In the genomic region with DNA sequence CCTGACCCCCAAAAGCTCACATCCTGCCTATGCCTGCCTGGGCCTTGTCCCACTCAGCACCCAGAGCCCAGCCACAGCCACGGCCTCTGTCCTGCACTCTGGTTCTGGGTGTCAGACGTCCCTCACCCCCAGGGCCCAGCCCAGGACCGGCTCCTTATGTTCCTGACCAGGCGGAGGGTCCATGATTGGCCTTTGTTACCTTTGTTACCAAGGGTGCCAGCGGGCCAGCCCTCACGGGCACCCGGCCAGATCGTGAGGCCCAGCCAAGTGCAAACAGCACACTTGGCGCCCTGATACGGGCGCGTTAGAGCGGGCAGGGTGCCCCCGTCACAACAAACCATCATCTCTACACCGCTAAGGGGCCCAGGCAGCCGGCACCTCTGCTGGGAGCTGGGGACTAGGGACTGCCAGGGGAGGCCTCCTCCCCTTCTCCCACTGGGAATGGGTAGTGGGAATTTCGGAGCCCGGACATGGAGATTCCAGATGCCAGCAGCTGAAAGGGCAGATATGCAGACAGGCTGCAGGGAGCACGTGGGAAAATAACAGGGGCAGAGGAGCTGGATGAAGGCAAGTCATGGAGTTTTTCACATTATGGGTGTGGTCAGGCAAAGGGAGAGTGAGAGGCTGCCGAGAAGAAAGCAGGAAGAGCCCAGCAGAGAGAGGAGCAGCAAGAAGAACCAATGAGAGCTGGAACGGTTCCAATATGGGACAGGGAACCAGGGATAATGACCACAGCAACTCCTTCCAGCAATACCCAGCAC, we compare ENCODE assay signal across 8 cellular contexts. TPM values are rescaled to one million over a fixed set of nuclear protein-coding genes. Genes with fewer than 3 reads are reported as not detected.
A peak's percentile ranks its signal among the peaks of the same experiment; 100 is the strongest.
DNase-seq lines count a peak whose midpoint lies in the region; TF ChIP-seq lines count a peak whose summit lies in the region.

No MANE protein-coding gene starts in this region.

- no peak overlapping the region for H3K4me3 ChIP-seq in BLaER1
- no peak overlapping the region for H3K4me3 ChIP-seq in duodenal mucosa (ENCODE audit: low read depth in 1 of 2, low read length in 2 of 2)
- no peak overlapping the region for H3K4me3 ChIP-seq in MG63

- peaks cover 56% of the 10 kb centered on the region for H3K4me1 Mint-ChIP-seq in nephron
- peaks cover 9 to 10% of the 10 kb centered on the region in 2 donors for H3K4me1 Mint-ChIP-seq in immature natural killer cell

- H3K36me3 ChIP-seq in BLaER1 (no peaks in the 10 kb centered on the region), duodenal mucosa (ENCODE audit: control insufficient read depth in 1 of 2, insufficient read depth in 2 of 2, low read length in 2 of 2) (no peaks in the 10 kb centered on the region), MG63 (peaks cover 72% of the 10 kb centered on the region)

- peak overlapping the region; percentile 65 for H3K4me2 ChIP-seq in BLaER1

- H3K27ac Mint-ChIP-seq in nephron, result peak overlapping the region; percentile 34 to 97 (median 74)
- H3K27ac Mint-ChIP-seq in immature natural killer cell, result peak overlapping the region in 2 of 6 donors; percentile 39 to 57

- H3K9ac ChIP-seq in BLaER1 (0 out of 2 replicates have a peak overlapping the region, but pooled peaks have one; percentile 35), duodenal mucosa (ENCODE audit: low read depth in 1 of 2, low read length in 2 of 2) (peak overlapping the region in 1 of 2 donors; percentile 26)

- H3K4me3 Mint-ChIP-seq in nephron (no peak overlapping the region), immature natural killer cell (no peak overlapping the region)

- H3K27ac ChIP-seq in BLaER1 (peak overlapping the region; percentile 66), duodenal mucosa (ENCODE audit: low read depth, low read length) (peak overlapping the region; percentile 38)

- no peaks in the 10 kb centered on the region for H3K27me3 Mint-ChIP-seq in nephron (ENCODE audit: low read depth)
- peaks cover 0 to 3% (median 0%) of the 10 kb centered on the region in 3 donors for H3K27me3 Mint-ChIP-seq in immature natural killer cell (ENCODE audit: low read depth in 3 of 3)

- H3K9me3 ChIP-seq in BLaER1 (no peaks in the 10 kb centered on the region), duodenal mucosa (ENCODE audit: control insufficient read depth in 1 of 2, low read length in 2 of 2) (no peaks in the 10 kb centered on the region), MG63 (no peaks in the 10 kb centered on the region)

- H3K27me3 ChIP-seq in BLaER1 (no peaks in the 10 kb centered on the region), duodenal mucosa (ENCODE audit: control insufficient read depth in 1 of 2, insufficient read depth in 2 of 2, low read length in 2 of 2) (no peaks in the 10 kb centered on the region), MG63 (no peaks in the 10 kb centered on the region)

- no peak for TF ChIP-seq CTCF in nephron (IDR thresholded peaks at IDR 0.05; ENCODE audit: unreplicated experiment in 3 of 3)

- H4K20me1 ChIP-seq in BLaER1, result no peaks in the 10 kb centered on the region

- DNase-seq in NCI-H2029 treated with DMSO at 0.1 percent for 48 hours (lab: John Stamatoyannopoulos, UW) (peak; percentile 38), immature natural killer cell (no peak), MG63 (no peak), T-helper 9 cell (no peak)
- DNase-seq in activated T-cell treated with anti-CD3 and anti-CD28 coated beads, Interleukin-2, amount 50 U/mL, for 48 hours, result no peak

- peaks cover 60% of the 10 kb centered on the region for H3K4me1 ChIP-seq in BLaER1
- H3K4me1 ChIP-seq in duodenal mucosa (ENCODE audit: control insufficient read depth in 1 of 2, insufficient read depth in 2 of 2, low read length in 2 of 2), result peaks cover 53 to 62% of the 10 kb centered on the region in 2 donors

- H3K9me3 Mint-ChIP-seq in nephron, result no peaks in the 10 kb centered on the region
- no peaks in the 10 kb centered on the region for H3K9me3 Mint-ChIP-seq in immature natural killer cell

- peaks cover 9% of the 10 kb centered on the region for H3K36me3 Mint-ChIP-seq in nephron (ENCODE audit: low read depth)
- no peaks in the 10 kb centered on the region for H3K36me3 Mint-ChIP-seq in immature natural killer cell

RNA-seq across cellular contexts. Expression of a gene that starts 22.1 kb away (rescaled TPM):
- under 1 TPM in 1 of 3 donors, not detected in 2; 0.19 TPM for polyA plus RNA-seq in immature natural killer cell
- 28.0 and 70.4 TPM in 2 replicates for total RNA-seq in MG63 (2014; rRNA removed; shearing (Covaris generic); ENCODE audit: low replicate concordance)
